ENCODE assay signal across 35 cellular contexts in genomic region chr19:41027273-41027967, GRCh38. TPM values are rescaled to one million over a fixed set of nuclear protein-coding genes. Genes with fewer than 3 reads are reported as not detected.
"Had no signal": no experiment of that assay in that cellular context is flagged by ENCODE, and none has a peak within 500 bp of the region (broad histone marks: within the 10 kb centered on the region; RNA-seq: fewer than 3 reads in every experiment).

No MANE protein-coding gene starts in this region.

- H3K4me3 ChIP-seq: adrenal gland, body of pancreas had no signal

- ATAC-seq: activated CD8-positive, alpha-beta T cell treated with anti-CD3 and anti-CD28 coated beads for 36 hours; activated naive CD4-positive, alpha-beta T cell treated with anti-CD3 and anti-CD28 coated beads, Interleukin-2, amount 50 U/mL, for 72 hours; activated T-cell treated with anti-CD3 and anti-CD28 coated beads, Interleukin-2, amount 50 U/mL, for 4 hours; activated T-cell treated with anti-CD3 and anti-CD28 coated beads, Interleukin-2, amount 50 U/mL, for 72 hours; activated T-helper 17 cell treated with anti-CD3 and anti-CD28 coated beads, Interleukin-2, amount 50 U/mL, for 72 hours; body of pancreas had no signal

- H3K9me3 Mint-ChIP-seq: activated B cell treated with CpG ODN at 0.5 μM for 24 hours; activated CD8-positive, alpha-beta T cell treated with anti-CD3 and anti-CD28 coated beads for 36 hours; activated naive CD4-positive, alpha-beta T cell treated with anti-CD3 and anti-CD28 coated beads for 36 hours; activated naive CD8-positive, alpha-beta T cell treated with anti-CD3 and anti-CD28 coated beads for 36 hours; T-helper 2 cell treated with Interferon-gamma antibody and Interleukin-4, amounts not matched to agents 5 μg/mL and 100 μg/mL, for 36 hours had no signal

- H3K27me3 ChIP-seq: body of pancreas had no signal

- H3K27ac Mint-ChIP-seq: activated B cell treated with CpG ODN at 0.5 μM for 24 hours; activated CD4-positive, alpha-beta memory T cell treated with anti-CD3 and anti-CD28 coated beads for 36 hours; activated CD4-positive, alpha-beta T cell treated with anti-CD3 and anti-CD28 coated beads, Interleukin-2, amount 10 ng/mL, durations not matched to agents 24 days and 14 days; activated CD8-positive, alpha-beta T cell treated with anti-CD3 and anti-CD28 coated beads for 36 hours; activated naive CD4-positive, alpha-beta T cell treated with anti-CD3 and anti-CD28 coated beads for 36 hours; activated naive CD4-positive, alpha-beta T cell treated with anti-CD3 and anti-CD28 coated beads, Interleukin-2, amount 50 U/mL, for 72 hours; activated naive CD8-positive, alpha-beta T cell treated with anti-CD3 and anti-CD28 coated beads for 36 hours; activated T-cell treated with anti-CD3 and anti-CD28 coated beads, Interleukin-2, amount 50 U/mL, for 72 hours; activated T-helper 1 cell treated with anti-CD3 and anti-CD28 coated beads, Interleukin-12 subunit alpha, Interleukin-12 subunit beta, Interleukin-2, Interleukin-4 antibody, amounts not matched to agents 30 ng/mL and 10 ng/mL and 1 ng/mL, durations not matched to agents 14 hours and 24 hours and 36 hours; activated T-helper 17 cell treated with anti-CD3 and anti-CD28 coated beads, Interleukin-2, amount 50 U/mL, for 72 hours; T-helper 1 cell treated with Interleukin-12 subunit alpha and Interleukin-12 subunit beta and Interleukin-4 antibody, amounts not matched to agents 30 μg/mL and 1 μg/mL, for 36 hours; T-helper 2 cell treated with Interferon-gamma antibody and Interleukin-4, amounts not matched to agents 5 μg/mL and 100 μg/mL, for 36 hours had no signal

- H3K4me1 ChIP-seq: adrenal gland, body of pancreas had no signal

- H3K9me3 ChIP-seq: adrenal gland, body of pancreas had no signal

- H3K36me3 ChIP-seq: adrenal gland had no signal

- H3K36me3 Mint-ChIP-seq: activated naive CD8-positive, alpha-beta T cell treated with anti-CD3 and anti-CD28 coated beads for 36 hours had no signal

- H3K4me1 Mint-ChIP-seq: activated B cell treated with CpG ODN at 0.5 μM for 24 hours; activated naive CD8-positive, alpha-beta T cell treated with anti-CD3 and anti-CD28 coated beads for 36 hours had no signal

- H3K27ac ChIP-seq: adrenal gland, body of pancreas, VCaP had no signal

- H3K4me3 Mint-ChIP-seq: activated B cell treated with CpG ODN at 0.5 μM for 24 hours; activated CD4-positive, alpha-beta memory T cell treated with anti-CD3 and anti-CD28 coated beads for 36 hours; activated CD4-positive, alpha-beta T cell treated with anti-CD3 and anti-CD28 coated beads, Interleukin-2, amount 10 ng/mL, durations not matched to agents 24 days and 14 days; activated CD8-positive, alpha-beta T cell treated with anti-CD3 and anti-CD28 coated beads for 36 hours; activated naive CD4-positive, alpha-beta T cell treated with anti-CD3 and anti-CD28 coated beads for 36 hours; activated naive CD8-positive, alpha-beta T cell treated with anti-CD3 and anti-CD28 coated beads for 36 hours; activated T-cell treated with anti-CD3 and anti-CD28 coated beads, Interleukin-2, amount 50 U/mL, for 4 hours; activated T-cell treated with anti-CD3 and anti-CD28 coated beads, Interleukin-2, amount 50 U/mL, for 72 hours; activated T-helper 1 cell treated with anti-CD3 and anti-CD28 coated beads, Interleukin-12 subunit alpha, Interleukin-12 subunit beta, Interleukin-2, Interleukin-4 antibody, amounts not matched to agents 30 ng/mL and 10 ng/mL and 1 ng/mL, durations not matched to agents 14 hours and 24 hours and 36 hours; activated T-helper 17 cell treated with anti-CD3 and anti-CD28 coated beads, Interleukin-2, amount 50 U/mL, for 72 hours; T-helper 1 cell treated with Interleukin-12 subunit alpha and Interleukin-12 subunit beta and Interleukin-4 antibody, amounts not matched to agents 30 μg/mL and 1 μg/mL, for 36 hours; T-helper 2 cell treated with Interferon-gamma antibody and Interleukin-4, amounts not matched to agents 5 μg/mL and 100 μg/mL, for 36 hours had no signal

- DNase-seq: activated B cell treated with CpG ODN at 0.5 μM for 24 hours; activated CD4-positive, alpha-beta memory T cell treated with anti-CD3 and anti-CD28 coated beads for 36 hours; activated CD4-positive, alpha-beta T cell treated with anti-CD3 and anti-CD28 coated beads for 4 hours; activated CD4-positive, alpha-beta T cell treated with anti-CD3 and anti-CD28 coated beads, Interleukin-2, amount 10 ng/mL, durations not matched to agents 24 days and 14 days; activated CD4-positive, alpha-beta T cell treated with anti-CD3 and anti-CD28 coated beads, Interleukin-2, amount 50 U/mL, for 1 hour; activated CD4-positive, alpha-beta T cell treated with anti-CD3 and anti-CD28 coated beads, Interleukin-2, amount 50 U/mL, for 4 hours; activated CD4-positive, CD25-positive, alpha-beta regulatory T cell treated with anti-CD3 and anti-CD28 coated beads, Interleukin-2, amount 50 U/mL, for 72 hours; activated CD8-positive, alpha-beta T cell treated with anti-CD3 and anti-CD28 coated beads for 36 hours; activated effector memory CD4-positive, alpha-beta T cell treated with anti-CD3 and anti-CD28 coated beads, Interleukin-2, amount 50 U/mL, for 16 hours; activated gamma-delta T cell treated with Interleukin-2 at 50 U/mL for 16 hours; activated naive CD4-positive, alpha-beta T cell; activated naive CD4-positive, alpha-beta T cell treated with anti-CD3 and anti-CD28 coated beads for 36 hours; activated naive CD4-positive, alpha-beta T cell treated with anti-CD3 and anti-CD28 coated beads, Interleukin-2, amount 50 U/mL, for 16 hours; activated naive CD8-positive, alpha-beta T cell treated with anti-CD3 and anti-CD28 coated beads for 36 hours; activated T-cell treated with anti-CD3 and anti-CD28 coated beads for 4 hours; activated T-cell treated with anti-CD3 and anti-CD28 coated beads, Interleukin-2, amount 50 U/mL, for 1 hour; activated T-cell treated with anti-CD3 and anti-CD28 coated beads, Interleukin-2, amount 50 U/mL, for 4 hours; activated T-cell treated with anti-CD3 and anti-CD28 coated beads, Interleukin-2, amount 50 U/mL, for 72 hours; amniotic stem cell; aorta; body of pancreas; central memory CD4-positive, alpha-beta T cell; SW 1271; T-helper 1 cell; T-helper 2 cell; T-helper 9 cell had no signal

RNA-seq across cellular contexts. Expression of gene CYP2B6, which starts 36.3 kb away (rescaled TPM):
- total RNA-seq: activated B cell treated with CpG ODN at 0.5 μM for 24 hours; activated CD4-positive, alpha-beta memory T cell treated with anti-CD3 and anti-CD28 coated beads for 36 hours; activated CD4-positive, alpha-beta T cell treated with anti-CD3 and anti-CD28 coated beads, Interleukin-2, amount 10 ng/mL, durations not matched to agents 24 days and 14 days; activated CD8-positive, alpha-beta T cell treated with anti-CD3 and anti-CD28 coated beads for 36 hours; activated naive CD4-positive, alpha-beta T cell treated with anti-CD3 and anti-CD28 coated beads for 36 hours; activated naive CD4-positive, alpha-beta T cell treated with anti-CD3 and anti-CD28 coated beads, Interleukin-2, amount 50 U/mL, for 72 hours; activated naive CD8-positive, alpha-beta T cell treated with anti-CD3 and anti-CD28 coated beads for 36 hours; activated T-cell treated with anti-CD3 and anti-CD28 coated beads, Interleukin-2, amount 50 U/mL, for 72 hours; activated T-helper 1 cell treated with anti-CD3 and anti-CD28 coated beads, Interleukin-12 subunit alpha, Interleukin-12 subunit beta, Interleukin-2, Interleukin-4 antibody, amounts not matched to agents 30 ng/mL and 10 ng/mL and 1 ng/mL, durations not matched to agents 14 hours and 24 hours and 36 hours; activated T-helper 17 cell treated with anti-CD3 and anti-CD28 coated beads, Interleukin-2, amount 50 U/mL, for 72 hours; aorta; astrocyte; body of pancreas; cardiac septum had no signal
